20 cellular contexts compared by ENCODE assay signal in genomic region chr12:8078916-8079315, GRCh38. TPM values are rescaled to one million over a fixed set of nuclear protein-coding genes. Genes with fewer than 3 reads are reported as not detected.
DNase-seq lines count a peak whose midpoint lies in the region; ATAC-seq and TF ChIP-seq lines count a peak whose summit lies in the region.
"Had no signal": no experiment of that assay in that cellular context is flagged by ENCODE, and none has a peak within 500 bp of the region (broad histone marks: within the 10 kb centered on the region; RNA-seq: fewer than 3 reads in every experiment).

No MANE protein-coding gene starts in this region.

- TF ChIP-seq CTCF in nephron (IDR thresholded peaks at IDR 0.05; ENCODE audit: unreplicated experiment in 3 of 3) (no peak), GM13977 (IDR thresholded peaks at IDR 0.05; ENCODE audit: extremely low read depth, insufficient read depth, missing control alignments) (no peak)

- no peak overlapping the region for H3K4me3 ChIP-seq in CD4-positive, alpha-beta memory T cell (ENCODE audit: low read length in 2 of 2)
- H3K4me3 ChIP-seq: K562, lower lobe of right lung, MG63, mucosa of descending colon, tibial artery had no signal

- intact Hi-C loops in activated CD4-positive, alpha-beta memory T cell treated with anti-CD3 and anti-CD28 coated beads for 36 hours (cut with micrococcal nuclease) = loop anchor here (1.0 kb wide), 2 partner anchors 33 to 219 kb away; no protein-coding TSS in a partner anchor
- intact Hi-C loops in CD4-positive, alpha-beta memory T cell (cut with micrococcal nuclease) = loop anchor here (1.0 kb wide), 5 partner anchors 13 to 219 kb away; partner anchors contain the start of gene C3AR1

- H3K4me1 ChIP-seq in CD4-positive, alpha-beta memory T cell (ENCODE audit: insufficient read depth, low read length) = peaks cover 40% of the 10 kb centered on the region

- H3K9me3 ChIP-seq in CD4-positive, alpha-beta memory T cell (ENCODE audit: control insufficient read depth in 1 of 2, low read length in 2 of 2) = no peaks in the 10 kb centered on the region
- H3K9me3 ChIP-seq: lower lobe of right lung, MG63, mucosa of descending colon, tibial artery had no signal

- no peak overlapping the region for H3K4me3 Mint-ChIP-seq in activated CD4-positive, alpha-beta memory T cell treated with anti-CD3 and anti-CD28 coated beads for 36 hours
- no peak overlapping the region for H3K4me3 Mint-ChIP-seq in activated CD4-positive, alpha-beta memory T cell treated with anti-CD3 and anti-CD28 coated beads, Interleukin-2, amount 10 ng/mL, durations not matched to agents 7 days and 5 days
- peak overlapping the region in 3 of 8 donors; percentile 16 to 62 (median 17) for H3K4me3 Mint-ChIP-seq in CD4-positive, alpha-beta memory T cell
- H3K4me3 Mint-ChIP-seq in activated naive CD8-positive, alpha-beta T cell treated with anti-CD3 and anti-CD28 coated beads for 36 hours = no peak overlapping the region
- H3K4me3 Mint-ChIP-seq in nephron = peak overlapping the region; percentile 64 to 73 (median 72)
- H3K4me3 Mint-ChIP-seq: dendritic cell treated with granulocyte-macrophage colony-stimulating factor and Interleukin-4, amounts not matched to agents 40 ng/mL and 50 ng/mL, for 4 days; H9 had no signal

- peak overlapping the region; percentile 57 for H3K27ac Mint-ChIP-seq in activated CD4-positive, alpha-beta memory T cell treated with anti-CD3 and anti-CD28 coated beads for 36 hours
- H3K27ac Mint-ChIP-seq in activated CD4-positive, alpha-beta memory T cell treated with anti-CD3 and anti-CD28 coated beads, Interleukin-2, amount 10 ng/mL, durations not matched to agents 7 days and 5 days = no peak overlapping the region
- peak overlapping the region; percentile 55 to 98 (median 93) for H3K27ac Mint-ChIP-seq in CD4-positive, alpha-beta memory T cell
- peak overlapping the region; percentile 76 for H3K27ac Mint-ChIP-seq in activated naive CD8-positive, alpha-beta T cell treated with anti-CD3 and anti-CD28 coated beads for 36 hours
- H3K27ac Mint-ChIP-seq in nephron = no peak overlapping the region
- H3K27ac Mint-ChIP-seq: H9 had no signal

- ATAC-seq in GM18519 (IDR thresholded peaks at IDR 0.05; ENCODE audit: low FRiP score, unreplicated experiment) = no peak
- ATAC-seq: mucosa of descending colon had no signal

- peaks cover 50% of the 10 kb centered on the region for H3K4me1 Mint-ChIP-seq in activated CD4-positive, alpha-beta memory T cell treated with anti-CD3 and anti-CD28 coated beads for 36 hours (ENCODE audit: low read depth)
- peaks cover 46% of the 10 kb centered on the region for H3K4me1 Mint-ChIP-seq in activated CD4-positive, alpha-beta memory T cell treated with anti-CD3 and anti-CD28 coated beads, Interleukin-2, amount 10 ng/mL, durations not matched to agents 7 days and 5 days
- peaks cover 29 to 69% (median 44%) of the 10 kb centered on the region in 4 donors for H3K4me1 Mint-ChIP-seq in CD4-positive, alpha-beta memory T cell
- peaks cover 47% of the 10 kb centered on the region for H3K4me1 Mint-ChIP-seq in activated naive CD8-positive, alpha-beta T cell treated with anti-CD3 and anti-CD28 coated beads for 36 hours
- peaks cover 13% of the 10 kb centered on the region for H3K4me1 Mint-ChIP-seq in nephron

- H3K9me3 Mint-ChIP-seq in activated CD4-positive, alpha-beta memory T cell treated with anti-CD3 and anti-CD28 coated beads for 36 hours = no peaks in the 10 kb centered on the region
- no peaks in the 10 kb centered on the region for H3K9me3 Mint-ChIP-seq in activated CD4-positive, alpha-beta memory T cell treated with anti-CD3 and anti-CD28 coated beads, Interleukin-2, amount 10 ng/mL, durations not matched to agents 7 days and 5 days
- H3K9me3 Mint-ChIP-seq in CD4-positive, alpha-beta memory T cell = peaks cover 0 to 2% (median 0%) of the 10 kb centered on the region in 8 donors
- H3K9me3 Mint-ChIP-seq in activated naive CD8-positive, alpha-beta T cell treated with anti-CD3 and anti-CD28 coated beads for 36 hours = no peaks in the 10 kb centered on the region
- no peaks in the 10 kb centered on the region for H3K9me3 Mint-ChIP-seq in nephron
- H3K9me3 Mint-ChIP-seq: activated naive CD8-positive, alpha-beta T cell treated with anti-CD3 and anti-CD28 coated beads, Interleukin-2, amount 10 ng/mL, durations not matched to agents 7 days and 5 days; dendritic cell treated with granulocyte-macrophage colony-stimulating factor and Interleukin-4, amounts not matched to agents 40 ng/mL and 50 ng/mL, for 4 days; H9 had no signal

- H3K27ac ChIP-seq in CD4-positive, alpha-beta memory T cell (ENCODE audit: low read depth, low read length) = peak overlapping the region; percentile 35
- H3K27ac ChIP-seq: lower lobe of right lung, tibial artery had no signal

- no peaks in the 10 kb centered on the region for H3K27me3 ChIP-seq in CD4-positive, alpha-beta memory T cell (ENCODE audit: insufficient read depth, low read length)
- H3K27me3 ChIP-seq: MG63, tibial artery had no signal

- no peaks in the 10 kb centered on the region for H3K36me3 ChIP-seq in CD4-positive, alpha-beta memory T cell (ENCODE audit: insufficient read depth, low read length)
- H3K36me3 ChIP-seq: lower lobe of right lung, MG63, tibial artery had no signal

- no peak for DNase-seq in activated CD4-positive, alpha-beta memory T cell treated with anti-CD3 and anti-CD28 coated beads for 36 hours
- no peak for DNase-seq in activated CD4-positive, alpha-beta memory T cell treated with anti-CD3 and anti-CD28 coated beads, Interleukin-2, amount 10 ng/mL, durations not matched to agents 7 days and 5 days
- DNase-seq in CD4-positive, alpha-beta memory T cell = no peak
- DNase-seq in activated naive CD8-positive, alpha-beta T cell treated with anti-CD3 and anti-CD28 coated beads for 36 hours = no peak
- DNase-seq in GM13977 (ENCODE audit: low spot score) (no peak), NK-92 (lab: John Stamatoyannopoulos, UW; ENCODE audit: unreplicated experiment) (no peak)
- DNase-seq: activated naive CD8-positive, alpha-beta T cell treated with anti-CD3 and anti-CD28 coated beads, Interleukin-2, amount 10 ng/mL, durations not matched to agents 7 days and 5 days; lower lobe of right lung; mucosa of descending colon; NCI-H2029; NCI-H2227 treated with DMSO at 0.1 percent for 48 hours; occipital lobe; tibial artery had no signal

- no peaks in the 10 kb centered on the region for H3K27me3 Mint-ChIP-seq in activated CD4-positive, alpha-beta memory T cell treated with anti-CD3 and anti-CD28 coated beads for 36 hours
- no peaks in the 10 kb centered on the region for H3K27me3 Mint-ChIP-seq in activated CD4-positive, alpha-beta memory T cell treated with anti-CD3 and anti-CD28 coated beads, Interleukin-2, amount 10 ng/mL, durations not matched to agents 7 days and 5 days
- H3K27me3 Mint-ChIP-seq in CD4-positive, alpha-beta memory T cell = peaks cover 0 to 2% of the 10 kb centered on the region in 2 donors
- H3K27me3 Mint-ChIP-seq in activated naive CD8-positive, alpha-beta T cell treated with anti-CD3 and anti-CD28 coated beads for 36 hours = no peaks in the 10 kb centered on the region
- H3K27me3 Mint-ChIP-seq in nephron (ENCODE audit: low read depth) = no peaks in the 10 kb centered on the region
- H3K27me3 Mint-ChIP-seq: activated naive CD8-positive, alpha-beta T cell treated with anti-CD3 and anti-CD28 coated beads, Interleukin-2, amount 10 ng/mL, durations not matched to agents 7 days and 5 days; dendritic cell treated with granulocyte-macrophage colony-stimulating factor and Interleukin-4, amounts not matched to agents 40 ng/mL and 50 ng/mL, for 4 days had no signal

- POLR2A ChIA-PET in activated CD4-positive, alpha-beta memory T cell treated with anti-CD3 and anti-CD28 coated beads for 36 hours (lab: Charles Lee) = interaction anchor here (0.7 to 1.6 kb wide), 3 partner anchors 38 to 145 kb away, joined by 3 to 4 read pairs (median 3); partner anchors contain the start of gene SLC2A3
- POLR2A ChIA-PET in activated CD4-positive, alpha-beta memory T cell treated with anti-CD3 and anti-CD28 coated beads, Interleukin-2, amount 10 ng/mL, durations not matched to agents 7 days and 5 days (lab: Charles Lee) = interaction anchor here (1.0 to 2.7 kb wide), 6 partner anchors 11 to 146 kb away, joined by 3 to 11 read pairs (median 6); partner anchors contain the start of gene C3AR1
- POLR2A ChIA-PET in CD4-positive, alpha-beta memory T cell (lab: Charles Lee; ENCODE audit: partially characterized antibody) = interaction anchor here (1.0 to 5.9 kb wide), 12 partner anchors 9 to 216 kb away, joined by 4 to 45 read pairs (median 8); partner anchors contain the start of genes C3AR1, FOXJ2 and SLC2A3

- peaks cover 2% of the 10 kb centered on the region for H3K36me3 Mint-ChIP-seq in activated CD4-positive, alpha-beta memory T cell treated with anti-CD3 and anti-CD28 coated beads for 36 hours
- peaks cover 8% of the 10 kb centered on the region for H3K36me3 Mint-ChIP-seq in activated CD4-positive, alpha-beta memory T cell treated with anti-CD3 and anti-CD28 coated beads, Interleukin-2, amount 10 ng/mL, durations not matched to agents 7 days and 5 days (ENCODE audit: low read depth)
- H3K36me3 Mint-ChIP-seq in CD4-positive, alpha-beta memory T cell = peaks cover 0 to 13% of the 10 kb centered on the region in 2 donors
- H3K36me3 Mint-ChIP-seq in activated naive CD8-positive, alpha-beta T cell treated with anti-CD3 and anti-CD28 coated beads for 36 hours = peaks cover 6% of the 10 kb centered on the region
- no peaks in the 10 kb centered on the region for H3K36me3 Mint-ChIP-seq in nephron (ENCODE audit: low read depth)

- CTCF ChIA-PET in activated CD4-positive, alpha-beta memory T cell treated with anti-CD3 and anti-CD28 coated beads for 36 hours (lab: Charles Lee) = interaction anchor here (1.0 to 9.1 kb wide), 18 partner anchors 9 to 253 kb away, joined by 3 to 263 read pairs (median 15); partner anchors contain the start of genes C3AR1 and FOXJ2
- CTCF ChIA-PET in activated CD4-positive, alpha-beta memory T cell treated with anti-CD3 and anti-CD28 coated beads, Interleukin-2, amount 10 ng/mL, durations not matched to agents 7 days and 5 days (lab: Charles Lee) = interaction anchor here (0.9 to 3.2 kb wide), 17 partner anchors 8 to 271 kb away, joined by 3 to 105 read pairs (median 9); partner anchors contain the start of gene C3AR1
- CTCF ChIA-PET in CD4-positive, alpha-beta memory T cell (lab: Charles Lee; ENCODE audit: partially characterized antibody) = interaction anchor here (0.6 to 8.1 kb wide), 24 partner anchors 8 to 436 kb away, joined by 3 to 305 read pairs (median 8); partner anchors contain the start of genes C3AR1 and FOXJ2

- in situ Hi-C loops in GM13977 (cut with MboI; ENCODE audit: low pct_unique_long_range_greater_than_20kb, low sequenced_read_pairs, unreplicated experiment) = no loop called here

RNA-seq across cellular contexts. Expression of gene NECAP1, which starts 3.2 kb away (rescaled TPM):
- total RNA-seq in activated CD4-positive, alpha-beta memory T cell treated with anti-CD3 and anti-CD28 coated beads for 36 hours = 10 to 100 TPM; 29.4 to 32.2 TPM
- 10 to 100 TPM; 38.4 to 42.9 TPM for total RNA-seq in activated CD4-positive, alpha-beta memory T cell treated with anti-CD3 and anti-CD28 coated beads, Interleukin-2, amount 10 ng/mL, durations not matched to agents 7 days and 5 days
- 10 to 100 TPM; 59.2 to 59.5 TPM for total RNA-seq in CD4-positive, alpha-beta memory T cell
- 10 to 100 TPM; 24.3 to 29.3 TPM for polyA plus RNA-seq in CD4-positive, alpha-beta memory T cell
- 10 to 100 TPM; 26.5 to 28.2 TPM for total RNA-seq in activated naive CD8-positive, alpha-beta T cell treated with anti-CD3 and anti-CD28 coated beads for 36 hours

RNA-seq across cellular contexts. Expression of gene C3AR1, which starts 12.8 kb away (rescaled TPM):
- total RNA-seq in activated CD4-positive, alpha-beta memory T cell treated with anti-CD3 and anti-CD28 coated beads for 36 hours = under 1 TPM; 0.94 to 0.97 TPM
- total RNA-seq in activated CD4-positive, alpha-beta memory T cell treated with anti-CD3 and anti-CD28 coated beads, Interleukin-2, amount 10 ng/mL, durations not matched to agents 7 days and 5 days = 10 to 100 TPM; 11.4 to 12.2 TPM
- total RNA-seq in CD4-positive, alpha-beta memory T cell = 1 to 10 TPM; 4.6 to 6.1 TPM
- polyA plus RNA-seq in CD4-positive, alpha-beta memory T cell = 10 to 100 TPM in 1 of 2 donors, 1 to 10 TPM in 1; 8.6 to 10.6 TPM
- 1 to 10 TPM; 2.6 to 2.7 TPM for total RNA-seq in activated naive CD8-positive, alpha-beta T cell treated with anti-CD3 and anti-CD28 coated beads for 36 hours
- total RNA-seq: H9 had no signal

RNA-seq across cellular contexts. Expression of gene CLEC4A, which starts 44.5 kb away (rescaled TPM):
- total RNA-seq in activated CD4-positive, alpha-beta memory T cell treated with anti-CD3 and anti-CD28 coated beads for 36 hours = 1 to 10 TPM; 1.2 TPM
- total RNA-seq in activated CD4-positive, alpha-beta memory T cell treated with anti-CD3 and anti-CD28 coated beads, Interleukin-2, amount 10 ng/mL, durations not matched to agents 7 days and 5 days = 1 to 10 TPM in 1 of 2 experiments, under 1 TPM in 1; 0.50 to 1.7 TPM
- 1 to 10 TPM; 1.2 to 2.1 TPM for total RNA-seq in CD4-positive, alpha-beta memory T cell
- 1 to 10 TPM in 1 of 2 donors, under 1 TPM in 1; 0.69 to 1.2 TPM for polyA plus RNA-seq in CD4-positive, alpha-beta memory T cell
- total RNA-seq in activated naive CD8-positive, alpha-beta T cell treated with anti-CD3 and anti-CD28 coated beads for 36 hours = under 1 TPM in 1 of 2 experiments, not detected in 1; 0.28 TPM
- total RNA-seq: skeletal muscle tissue had no signal

RNA-seq across cellular contexts. Expression of gene FOXJ2, which starts 46.4 kb away (rescaled TPM):
- 10 to 100 TPM; 16.7 to 17.1 TPM for total RNA-seq in activated CD4-positive, alpha-beta memory T cell treated with anti-CD3 and anti-CD28 coated beads for 36 hours
- total RNA-seq in activated CD4-positive, alpha-beta memory T cell treated with anti-CD3 and anti-CD28 coated beads, Interleukin-2, amount 10 ng/mL, durations not matched to agents 7 days and 5 days = 10 to 100 TPM; 19.6 to 20.4 TPM
- 10 to 100 TPM; 32.4 to 33.4 TPM for total RNA-seq in CD4-positive, alpha-beta memory T cell
- polyA plus RNA-seq in CD4-positive, alpha-beta memory T cell = 10 to 100 TPM in 1 of 2 donors, 1 to 10 TPM in 1; 4.8 to 18.3 TPM
- total RNA-seq in activated naive CD8-positive, alpha-beta T cell treated with anti-CD3 and anti-CD28 coated beads for 36 hours = 10 to 100 TPM; 15.5 to 15.9 TPM

Comparison
In these comparisons a context has a peak if more than half of its experiments do, and no peak if none do; other contexts are left out.
1. H3K27ac Mint-ChIP-seq: peak in activated CD4-positive, alpha-beta memory T cell treated with anti-CD3 and anti-CD28 coated beads for 36 hours (single experiment), CD4-positive, alpha-beta memory T cell (7 of 7) and activated naive CD8-positive, alpha-beta T cell treated with anti-CD3 and anti-CD28 coated beads for 36 hours (single experiment); none in activated CD4-positive, alpha-beta memory T cell treated with anti-CD3 and anti-CD28 coated beads, Interleukin-2, amount 10 ng/mL, durations not matched to agents 7 days and 5 days (single experiment) and nephron (0 of 3).
2. H3K4me3 Mint-ChIP-seq: peak in nephron (3 of 3); none in activated CD4-positive, alpha-beta memory T cell treated with anti-CD3 and anti-CD28 coated beads for 36 hours (single experiment), activated CD4-positive, alpha-beta memory T cell treated with anti-CD3 and anti-CD28 coated beads, Interleukin-2, amount 10 ng/mL, durations not matched to agents 7 days and 5 days (single experiment) and activated naive CD8-positive, alpha-beta T cell treated with anti-CD3 and anti-CD28 coated beads for 36 hours (single experiment).